ENCODE assay signal across 8 cellular contexts in the genomic region with DNA sequence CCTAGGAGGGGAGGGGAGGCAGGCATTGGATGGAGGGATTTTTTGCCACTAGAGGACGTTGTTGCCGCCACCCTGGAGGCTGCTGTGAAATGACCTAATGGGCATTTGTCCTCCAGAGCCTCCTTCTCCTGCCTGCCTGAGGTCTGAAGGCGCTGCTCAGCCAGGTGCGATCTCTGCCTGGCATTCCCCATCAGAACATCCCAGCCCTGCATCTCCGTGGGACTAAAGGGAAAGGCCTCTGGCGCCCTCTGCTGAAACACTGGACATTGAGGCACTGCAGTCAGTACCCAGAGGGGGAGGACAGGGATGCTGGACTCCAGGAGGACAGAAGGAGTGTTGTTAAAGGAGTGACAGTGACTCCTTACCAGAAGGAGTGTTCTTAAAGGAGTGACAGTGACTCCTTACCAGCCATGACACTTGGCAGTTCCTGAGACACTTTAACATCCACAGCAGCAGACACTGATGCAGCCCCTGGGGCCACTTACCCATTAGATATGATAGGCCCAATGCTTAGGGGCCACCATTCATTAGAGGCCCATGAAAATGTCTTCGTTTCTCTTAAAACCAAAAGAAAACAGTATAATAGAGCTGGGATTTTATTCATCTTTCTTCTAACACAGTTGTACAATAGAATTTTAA. TPM values are rescaled to one million over a fixed set of nuclear protein-coding genes. Genes with fewer than 3 reads are reported as not detected.
DNase-seq lines count a peak whose midpoint lies in the region; ATAC-seq, FAIRE-seq and TF ChIP-seq lines count a peak whose summit lies in the region.

No MANE protein-coding gene starts in this region.

- ATAC-seq in left lobe of liver, result peak; percentile 90
- ATAC-seq in HG02885 (IDR thresholded peaks at IDR 0.05; ENCODE audit: poor library complexity, unreplicated experiment), result no peak
- no peak for ATAC-seq in GM21447 (IDR thresholded peaks at IDR 0.05; ENCODE audit: unreplicated experiment)

- FAIRE-seq in D721Med (lab: Jason Lieb, UNC) (no peak), RCC 7860 (lab: Jason Lieb, UNC) (no peak)

- peak; percentile 40 for DNase-seq in D721Med (ENCODE audit: insufficient read length, low spot score)
- DNase-seq in HuH-7.5 (ENCODE audit: low spot score), result peak; percentile 83
- DNase-seq in RCC 7860 (ENCODE audit: low spot score), result peak; percentile 30
- DNase-seq in cerebellar cortex (ENCODE audit: low spot score), result peak; percentile 29
- peak; percentile 82 for DNase-seq in left lobe of liver (ENCODE audit: low spot score)
- peak; percentile 83 for DNase-seq in superior temporal gyrus (ENCODE audit: extremely low spot score)

- peak; percentile 91 for TF ChIP-seq CTCF in D721Med (IDR thresholded peaks at IDR 0.05; ENCODE audit: insufficient read depth, missing control alignments)

RNA-seq across cellular contexts. Expression of gene THNSL2, which starts 17.0 kb away (rescaled TPM):
- 58.6 TPM for total RNA-seq in left lobe of liver

RNA-seq across cellular contexts. Expression of gene FABP1, which starts 59.3 kb away (rescaled TPM):
- total RNA-seq in left lobe of liver, result 351 TPM

Comparison
In these comparisons a context has a peak if more than half of its experiments do, and no peak if none do; other contexts are left out.
1. DNase-seq: peak in every context shown above with its lines; median percentile 83 in HuH-7.5; 83 in superior temporal gyrus; 82 in left lobe of liver; 40 in D721Med; 30 in RCC 7860; 29 in cerebellar cortex.